In genomic region chr6:150622941-150623874, GRCh38 we compare ENCODE assay signal across 8 cellular contexts. TPM values are rescaled to one million over a fixed set of nuclear protein-coding genes. Genes with fewer than 3 reads are reported as not detected.
DNase-seq lines count a peak whose midpoint lies in the region; ATAC-seq, FAIRE-seq and TF ChIP-seq lines count a peak whose summit lies in the region.

No MANE protein-coding gene starts in this region.

- TF ChIP-seq CTCF in left lung (IDR thresholded peaks at IDR 0.05) (no peak), D721Med (IDR thresholded peaks at IDR 0.05; ENCODE audit: insufficient read depth, missing control alignments) (no peak), A673 (conservative IDR thresholded peaks at IDR 0.05; ENCODE audit: low read depth, low read length) (no peak)

- H3K27ac Mint-ChIP-seq in activated T-cell treated with anti-CD3 and anti-CD28 coated beads, Interleukin-2, amount 50 U/mL, for 72 hours = no peak overlapping the region

- FAIRE-seq in D721Med (lab: Jason Lieb, UNC) = no peak

- no peaks in the 10 kb centered on the region for H3K27me3 ChIP-seq in left lung
- no peaks in the 10 kb centered on the region for H3K27me3 ChIP-seq in A673 (replicated peaks; ENCODE audit: insufficient read depth, low read depth, low read length, poor library complexity)

- CTCF ChIA-PET in A673 (lab: Charles Lee) = no interaction called here

- peaks cover 31% of the 10 kb centered on the region for H3K27me3 Mint-ChIP-seq in activated T-cell treated with anti-CD3 and anti-CD28 coated beads, Interleukin-2, amount 50 U/mL, for 72 hours (ENCODE audit: low read depth)

- ATAC-seq in activated T-cell treated with anti-CD3 and anti-CD28 coated beads, Interleukin-2, amount 50 U/mL, for 72 hours (replicated peaks in 1 of 2) = peak; percentile 88 to 92
- ATAC-seq in HG02870 (IDR thresholded peaks at IDR 0.05; ENCODE audit: unreplicated experiment) (peak; percentile 98), left lung (peak; percentile 65)

- H3K4me1 Mint-ChIP-seq in activated T-cell treated with anti-CD3 and anti-CD28 coated beads, Interleukin-2, amount 50 U/mL, for 72 hours (ENCODE audit: low read depth) = peaks cover 27% of the 10 kb centered on the region

- intact Hi-C loops in left lung (cut with DNase I) (no loop called here), A673 (cut with micrococcal nuclease; ENCODE audit: unreplicated experiment) (no loop called here)

- POLR2A ChIA-PET in A673 (lab: Charles Lee; ENCODE audit: low non-redundant PET) = interaction anchor here (0.6 kb wide), 1 partner anchor 16 kb away, joined by 3 read pairs; no protein-coding TSS in a partner anchor

- H3K36me3 Mint-ChIP-seq in activated T-cell treated with anti-CD3 and anti-CD28 coated beads, Interleukin-2, amount 50 U/mL, for 72 hours (ENCODE audit: insufficient read depth in 2 of 2) = peaks cover 0 to 2% of the 10 kb centered on the region in 2 donors

- peak overlapping the region; percentile 6 to 38 for H3K4me3 Mint-ChIP-seq in activated T-cell treated with anti-CD3 and anti-CD28 coated beads, Interleukin-2, amount 50 U/mL, for 72 hours

- no TSS peak for BruUV-seq in A673 (replicated peaks; lab: Mats Ljungman, UMichigan)

- H3K4me1 ChIP-seq in left lung (peaks cover 7 to 26% of the 10 kb centered on the region in 2 donors), A673 (ENCODE audit: insufficient read depth, low read length, poor library complexity, severe bottlenecking) (peaks cover 22% of the 10 kb centered on the region)

- H3K36me3 ChIP-seq in left lung (no peaks in the 10 kb centered on the region), A673 (ENCODE audit: insufficient read depth, low read length, poor library complexity, severe bottlenecking) (no peaks in the 10 kb centered on the region)

- no peaks in the 10 kb centered on the region for H3K9me3 Mint-ChIP-seq in activated T-cell treated with anti-CD3 and anti-CD28 coated beads, Interleukin-2, amount 50 U/mL, for 72 hours

- no peaks in the 10 kb centered on the region for H3K9me3 ChIP-seq in left lung
- H3K9me3 ChIP-seq in A673 (ENCODE audit: low read depth, low read length, poor library complexity, severe bottlenecking) = no peaks in the 10 kb centered on the region

- no peak for DNase-seq in activated T-cell treated with anti-CD3 and anti-CD28 coated beads, Interleukin-2, amount 50 U/mL, for 72 hours
- no peak for DNase-seq in activated T-cell treated with anti-CD3 and anti-CD28 coated beads, Interleukin-2, amount 50 U/mL, for 1 hour
- peak; percentile 64 for DNase-seq in NCI-H2107 (lab: John Stamatoyannopoulos, UW)
- DNase-seq in left lung = peak in 1 of 2 donors; percentile 25
- no peak for DNase-seq in D721Med (ENCODE audit: insufficient read length, low spot score)
- DNase-seq in A673 (ENCODE audit: low spot score) = no peak
- DNase-seq in D341Med (ENCODE audit: low spot score) = no peak

- H3K4me3 ChIP-seq in left lung (no peak overlapping the region), A673 (ENCODE audit: low read depth, low read length, poor library complexity, severe bottlenecking) (no peak overlapping the region)

- H3K27ac ChIP-seq in left lung (no peak overlapping the region), A673 (ENCODE audit: low read depth, low read length, poor library complexity, severe bottlenecking) (no peak overlapping the region)

RNA-seq across cellular contexts. Expression of gene PLEKHG1, which starts 23.5 kb away (rescaled TPM):
- 10 to 100 TPM; 25.0 to 27.1 TPM for total RNA-seq in activated T-cell treated with anti-CD3 and anti-CD28 coated beads, Interleukin-2, amount 50 U/mL, for 72 hours
- total RNA-seq in left lung (10 to 100 TPM; 16.7 to 27.8 TPM), A673 (2021) (4.1 and 4.5 TPM in 2 replicates)
